8 cellular contexts compared by ENCODE assay signal in the genomic region with DNA sequence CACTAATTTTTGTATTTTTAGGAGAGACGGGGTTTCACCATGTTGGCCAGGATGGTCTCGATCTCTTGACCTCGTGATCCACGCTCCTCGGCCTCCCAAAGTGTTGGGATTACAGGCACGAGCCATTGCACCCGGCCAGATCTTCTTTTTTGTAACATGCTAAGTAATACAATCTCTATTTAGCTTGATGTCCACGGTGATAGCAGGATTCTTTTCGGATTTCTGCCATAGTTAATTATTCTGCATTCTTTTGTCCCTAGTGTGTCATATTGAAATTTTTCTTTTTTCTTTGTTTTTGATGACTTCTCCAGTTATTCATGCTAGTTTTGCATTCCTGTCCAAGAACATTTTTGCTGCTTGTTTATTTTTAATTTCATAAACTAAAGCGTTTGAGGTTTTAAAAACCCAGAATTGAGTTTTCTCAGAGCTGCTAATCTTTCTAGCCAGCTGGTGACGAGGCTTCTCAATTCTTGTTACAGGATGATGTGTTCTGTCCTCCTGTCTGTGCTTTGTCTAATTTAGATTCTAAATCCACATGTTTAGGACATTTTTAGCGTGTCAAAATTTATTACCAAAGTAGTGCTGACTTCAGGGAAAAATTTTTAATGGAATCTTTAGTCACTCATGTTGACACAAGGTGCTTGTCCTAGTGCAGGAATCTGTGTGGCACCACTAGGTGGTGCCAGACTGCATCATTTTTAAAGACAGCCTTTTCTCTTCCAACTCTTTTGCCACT. TPM values are rescaled to one million over a fixed set of nuclear protein-coding genes. Genes with fewer than 3 reads are reported as not detected.
A peak's percentile ranks its signal among the peaks of the same experiment; 100 is the strongest.
DNase-seq lines count a peak whose midpoint lies in the region; ATAC-seq and TF ChIP-seq lines count a peak whose summit lies in the region.

No MANE protein-coding gene starts in this region.

- no peak overlapping the region for H3K4me3 Mint-ChIP-seq in dendritic cell treated with granulocyte-macrophage colony-stimulating factor and Interleukin-4, amounts not matched to agents 40 ng/mL and 50 ng/mL, for 4 days

- no peak overlapping the region for H3K4me3 ChIP-seq in tibial artery

- intact Hi-C loops in dendritic cell treated with granulocyte-macrophage colony-stimulating factor and Interleukin-4, amounts not matched to agents 40 ng/mL and 50 ng/mL, for 4 days (cut with micrococcal nuclease), result no loop called here
- intact Hi-C loops in tibial artery (cut with DNase I; ENCODE audit: low total_unique reads), result no loop called here

- no peak for ATAC-seq in HG03175 (IDR thresholded peaks at IDR 0.05; ENCODE audit: unreplicated experiment)

- peak overlapping the region; percentile 10 for H3K27ac Mint-ChIP-seq in dendritic cell treated with granulocyte-macrophage colony-stimulating factor and Interleukin-4, amounts not matched to agents 40 ng/mL and 50 ng/mL, for 4 days

- no peaks in the 10 kb centered on the region for H3K36me3 ChIP-seq in tibial artery

- DNase-seq in NCI-H2227 (lab: John Stamatoyannopoulos, UW; ENCODE audit: unreplicated experiment) (peak; percentile 27), NCI-H2227 treated with DMSO at 0.1 percent for 48 hours (lab: John Stamatoyannopoulos, UW) (no peak), M059J (ENCODE audit: low read depth) (peak; percentile 87), T-helper 9 cell (peak; percentile 8), lung microvascular endothelial cell (ENCODE audit: low read depth in 2 of 2) (peak; percentile 83 to 90), tibial artery (peak in 1 of 2 donors; percentile 46)

- H3K9me3 ChIP-seq in tibial artery, result no peaks in the 10 kb centered on the region

- no peaks in the 10 kb centered on the region for H3K27me3 ChIP-seq in tibial artery

- H3K9me3 Mint-ChIP-seq in dendritic cell treated with granulocyte-macrophage colony-stimulating factor and Interleukin-4, amounts not matched to agents 40 ng/mL and 50 ng/mL, for 4 days, result no peaks in the 10 kb centered on the region

- peak; percentile 76 to 84 for TF ChIP-seq CTCF in tibial artery (IDR thresholded peaks at IDR 0.05)

- H3K27ac ChIP-seq in tibial artery, result no peak overlapping the region

- no peaks in the 10 kb centered on the region for H3K36me3 Mint-ChIP-seq in dendritic cell treated with granulocyte-macrophage colony-stimulating factor and Interleukin-4, amounts not matched to agents 40 ng/mL and 50 ng/mL, for 4 days (ENCODE audit: low read depth)

- no peaks in the 10 kb centered on the region for H3K27me3 Mint-ChIP-seq in dendritic cell treated with granulocyte-macrophage colony-stimulating factor and Interleukin-4, amounts not matched to agents 40 ng/mL and 50 ng/mL, for 4 days

- peaks cover 49% of the 10 kb centered on the region for H3K4me1 Mint-ChIP-seq in dendritic cell treated with granulocyte-macrophage colony-stimulating factor and Interleukin-4, amounts not matched to agents 40 ng/mL and 50 ng/mL, for 4 days (ENCODE audit: low read depth)

- peaks cover 0 to 34% (median 14%) of the 10 kb centered on the region in 4 donors for H3K4me1 ChIP-seq in tibial artery

RNA-seq across cellular contexts. Expression of a gene that starts 21.8 kb away (rescaled TPM):
- total RNA-seq in M059J (2014; rRNA removed; shearing (Covaris generic)), result 50.5 and 86.0 TPM in 2 replicates
- total RNA-seq in lung microvascular endothelial cell, result 36.6 and 43.3 TPM in 2 replicates

RNA-seq across cellular contexts. Expression of a gene that starts 44.3 kb away (rescaled TPM):
- total RNA-seq in M059J (2014; rRNA removed; shearing (Covaris generic)), result 67.4 and 71.3 TPM in 2 replicates
- 14.9 and 35.1 TPM in 2 replicates for total RNA-seq in lung microvascular endothelial cell
